ENCODE assay signal across 1 cellular context in genomic region chr11:68066742-68067141, GRCh38.
TF ChIP-seq lines count a peak whose summit lies in the region.

No MANE protein-coding gene starts in this region.

TF ChIP-seq in GM23338, 12 proteins besides CTCF, POLR2A, EP300 and RAD21:
- TF ChIP-seq REST (IDR thresholded peaks at IDR 0.05; ENCODE audit: unreplicated experiment) (no peak), ZNF114 (CRISPR knock-in tag; IDR thresholded peaks at IDR 0.05) (no peak), JUNB (IDR thresholded peaks at IDR 0.05; ENCODE audit: unreplicated experiment) (no peak), EZH2phosphoT487 (IDR thresholded peaks at IDR 0.05; ENCODE audit: unreplicated experiment) (no peak), EZH2 (IDR thresholded peaks at IDR 0.05; ENCODE audit: low read depth, unreplicated experiment) (no peak), CREB1 (CRISPR knock-in tag; IDR thresholded peaks at IDR 0.05; ENCODE audit: low read depth) (no peak), ZNF331 (CRISPR knock-in tag; IDR thresholded peaks at IDR 0.05; ENCODE audit: low read depth) (no peak), POLR2AphosphoS5 (IDR thresholded peaks at IDR 0.05; ENCODE audit: low read depth) (no peak), ETS1 (IDR thresholded peaks at IDR 0.05) (no peak), STAT1 (IDR thresholded peaks at IDR 0.05; ENCODE audit: unreplicated experiment) (no peak), NANOG (IDR thresholded peaks at IDR 0.05; ENCODE audit: borderline replicate concordance) (no peak), ZNF462 (CRISPR knock-in tag; IDR thresholded peaks at IDR 0.05) (no peak)
